24 cellular contexts compared by ENCODE assay signal in genomic region chr11:36340909-36341308, GRCh38. TPM values are rescaled to one million over a fixed set of nuclear protein-coding genes. Genes with fewer than 3 reads are reported as not detected.
A peak's percentile ranks its signal among the peaks of the same experiment; 100 is the strongest.
DNase-seq lines count a peak whose midpoint lies in the region; ATAC-seq and TF ChIP-seq lines count a peak whose summit lies in the region.
"Had no signal": no experiment of that assay in that cellular context is flagged by ENCODE, and none has a peak within 500 bp of the region (broad histone marks: within the 10 kb centered on the region; RNA-seq: fewer than 3 reads in every experiment).

No MANE protein-coding gene starts in this region.

- no peak for ATAC-seq in psoas muscle
- ATAC-seq: HepG2 had no signal

- H3K27me3 ChIP-seq in WERI-Rb-1 (ENCODE audit: insufficient read depth, low read depth, severe bottlenecking) (no peaks in the 10 kb centered on the region), osteoblast (ENCODE audit: insufficient read depth, low read length) (peaks cover 16% of the 10 kb centered on the region), psoas muscle (ENCODE audit: insufficient read depth in 3 of 3, low read length in 2 of 3) (no peaks in the 10 kb centered on the region)
- H3K27me3 ChIP-seq: SJSA1 had no signal

- 56 to 66% (median 58%) methylated on average over 5 of the region's 5 CpGs for WGBS in psoas muscle, 3 donors

- no peaks in the 10 kb centered on the region for H3K4me1 ChIP-seq in osteoblast (ENCODE audit: insufficient read depth, low read length)
- H3K4me1 ChIP-seq in psoas muscle, result no peaks in the 10 kb centered on the region

- H3K27ac ChIP-seq in WERI-Rb-1, result no peak overlapping the region
- no peak overlapping the region for H3K27ac ChIP-seq in osteoblast (ENCODE audit: low read depth, low read length)
- H3K27ac ChIP-seq in psoas muscle, result no peak overlapping the region
- H3K27ac ChIP-seq: 22Rv1, GM23248, SJSA1 had no signal

- intact Hi-C loops in psoas muscle (cut with DNase I), result no loop called here

- no peaks in the 10 kb centered on the region for H4K20me1 ChIP-seq in osteoblast (ENCODE audit: insufficient read depth, low read length)

- H3K9me3 ChIP-seq in WERI-Rb-1 (ENCODE audit: severe bottlenecking) (no peaks in the 10 kb centered on the region), osteoblast (ENCODE audit: low read depth, low read length) (no peaks in the 10 kb centered on the region), psoas muscle (no peaks in the 10 kb centered on the region)
- H3K9me3 ChIP-seq: SJSA1 had no signal

- DNase-seq in DMS 273 (lab: John Stamatoyannopoulos, UW; ENCODE audit: unreplicated experiment) (peak; percentile 14), DMS 273 treated with DMSO at 0.1 percent for 48 hours (lab: John Stamatoyannopoulos, UW) (no peak), WERI-Rb-1 (peak; percentile 38), osteoblast (ENCODE audit: insufficient read length, low spot score, missing footprints) (peak; percentile 23), UCSD-AML1 (lab: John Stamatoyannopoulos, UW; ENCODE audit: unreplicated experiment) (no peak), psoas muscle (no peak)
- no peak for DNase-seq in stimulated activated CD8-positive, alpha-beta memory T cell treated with anti-CD3 and anti-CD28 coated beads, Interleukin-4, amount 100 ng/mL, for 48 hours
- DNase-seq: CD8-positive, alpha-beta memory T cell; GM23248; H7; Karpas-422; NCI-H1092 treated with DMSO at 0.1 percent for 48 hours; NCI-H1436; NCI-H187; NCI-H2081 treated with DMSO at 0.1 percent for 48 hours; NCI-H2171; NCI-H226; NCI-H510A; NCI-H748 treated with DMSO at 0.1 percent for 48 hours; Right ventricle myocardium superior; RPMI8226 had no signal

- H3K36me3 ChIP-seq in WERI-Rb-1 (no peaks in the 10 kb centered on the region), osteoblast (ENCODE audit: insufficient read depth, low read length) (no peaks in the 10 kb centered on the region), psoas muscle (ENCODE audit: insufficient read depth in 1 of 2, low read depth in 1 of 2) (no peaks in the 10 kb centered on the region)
- H3K36me3 ChIP-seq: SJSA1 had no signal

- no peak for TF ChIP-seq CTCF in WERI-Rb-1 (IDR thresholded peaks at IDR 0.05; ENCODE audit: low read depth, low read length)
- no peak for TF ChIP-seq CTCF in osteoblast (IDR thresholded peaks at IDR 0.05; ENCODE audit: extremely low read depth, low read depth, low read length)
- TF ChIP-seq CTCF in psoas muscle (IDR thresholded peaks at IDR 0.05), result no peak

- H3K79me2 ChIP-seq in osteoblast (ENCODE audit: insufficient read depth, low read length), result no peaks in the 10 kb centered on the region

- H3K4me3 ChIP-seq in WERI-Rb-1 (ENCODE audit: low read depth, low read length) (no peak overlapping the region), osteoblast (ENCODE audit: insufficient read depth, low read length) (no peak overlapping the region), psoas muscle (no peak overlapping the region)
- H3K4me3 ChIP-seq: GM23248, SJSA1 had no signal

- H3K4me2 ChIP-seq in osteoblast (ENCODE audit: insufficient read depth, low read length), result no peak overlapping the region

- no peak overlapping the region for H2AFZ ChIP-seq in osteoblast (ENCODE audit: low read length)
- H2AFZ ChIP-seq: GM23248 had no signal

RNA-seq across cellular contexts. Expression of gene PRR5L, which starts 44.8 kb away (rescaled TPM):
- total RNA-seq in osteoblast (9.8 and 18.6 TPM in 2 replicates), psoas muscle (1 to 10 TPM in 2 of 4 donors, under 1 TPM in 2; 0.66 to 2.5 (median 1.4) TPM)
- polyA plus RNA-seq in psoas muscle, result 1 to 10 TPM in 1 of 3 donors, under 1 TPM in 2; 0.39 to 1.4 (median 0.82) TPM
- total RNA-seq: HepG2 had no signal

RNA-seq across cellular contexts. Expression of gene COMMD9, which starts 51.7 kb away (rescaled TPM):
- total RNA-seq in osteoblast, result 39.5 and 52.5 TPM in 2 replicates
- 10 to 100 TPM; 52.1 to 79.6 (median 71.8) TPM for total RNA-seq in psoas muscle
- 10 to 100 TPM; 53.0 to 67.2 (median 54.0) TPM for polyA plus RNA-seq in psoas muscle

Comparison
In these comparisons a context has a peak if more than half of its experiments do, and no peak if none do; other contexts are left out.
1. DNase-seq: peak in DMS 273 (single experiment), WERI-Rb-1 (single experiment) and osteoblast (single experiment); none in DMS 273 treated with DMSO at 0.1 percent for 48 hours (single experiment), stimulated activated CD8-positive, alpha-beta memory T cell treated with anti-CD3 and anti-CD28 coated beads, Interleukin-4, amount 100 ng/mL, for 48 hours (single experiment), UCSD-AML1 (single experiment) and psoas muscle (0 of 2).